21 cellular contexts compared by ENCODE assay signal in the genomic region with DNA sequence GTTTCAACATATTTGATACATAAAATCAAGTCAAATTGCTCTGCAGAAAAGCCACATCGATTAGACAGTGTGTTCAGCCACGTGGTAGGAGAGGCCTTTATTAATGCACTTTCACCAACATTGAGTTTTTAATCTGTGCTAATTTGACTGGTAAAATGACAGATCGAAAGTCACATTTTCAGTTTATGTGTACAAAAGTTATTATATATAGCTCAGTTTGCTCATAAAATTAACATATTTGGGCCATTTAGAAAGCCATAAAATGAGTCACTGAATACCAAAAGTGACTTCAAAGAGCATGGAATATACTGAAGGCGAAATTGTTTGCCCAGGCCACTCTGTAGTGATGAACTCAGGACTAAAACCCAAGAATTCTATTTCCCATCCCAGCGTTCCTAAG. TPM values are rescaled to one million over a fixed set of nuclear protein-coding genes. Genes with fewer than 3 reads are reported as not detected.
"Had no signal": no experiment of that assay in that cellular context is flagged by ENCODE, and none has a peak within 500 bp of the region (broad histone marks: within the 10 kb centered on the region; RNA-seq: fewer than 3 reads in every experiment).

No MANE protein-coding gene starts in this region.

- H3K27ac ChIP-seq: adrenal gland, breast epithelium, gastrocnemius medialis, heart left ventricle, left ventricle myocardium inferior, spleen, tibial nerve, uterus had no signal

- H3K36me3 ChIP-seq: adrenal gland, breast epithelium, gastrocnemius medialis, heart left ventricle, left ventricle myocardium inferior, spleen, tibial nerve, uterus had no signal

- ATAC-seq: activated naive CD4-positive, alpha-beta T cell treated with anti-CD3 and anti-CD28 coated beads, Interleukin-2, amount 50 U/mL, for 72 hours; activated T-cell treated with anti-CD3 and anti-CD28 coated beads, Interleukin-2, amount 50 U/mL, for 72 hours; gastrocnemius medialis; heart left ventricle had no signal

- H3K4me3 ChIP-seq: adrenal gland, breast epithelium, gastrocnemius medialis, heart left ventricle, left ventricle myocardium inferior, spleen, tibial nerve, uterus had no signal

- DNase-seq: activated gamma-delta T cell; activated T-cell treated with anti-CD3 and anti-CD28 coated beads, Interleukin-2, amount 50 U/mL, for 72 hours; adrenal gland; effector CD4-positive, alpha-beta T cell; gastrocnemius medialis; heart left ventricle; kidney; left ventricle myocardium inferior; mammary epithelial cell; occipital lobe; posterior cingulate gyrus; retina; spleen; stimulated activated CD4-positive, alpha-beta T cell treated with anti-CD3 and anti-CD28 coated beads, Interleukin-4, amount 100 ng/mL, for 4 hours; stimulated activated naive CD4-positive, alpha-beta T cell; T1000; uterus had no signal

- H3K9me3 ChIP-seq: adrenal gland, gastrocnemius medialis, uterus had no signal

- H3K27me3 ChIP-seq: adrenal gland, breast epithelium, gastrocnemius medialis, heart left ventricle, spleen, tibial nerve, uterus had no signal

- H3K4me1 ChIP-seq: adrenal gland, breast epithelium, gastrocnemius medialis, heart left ventricle, left ventricle myocardium inferior, tibial nerve, uterus had no signal

RNA-seq across cellular contexts. Expression of a gene that starts 26.1 kb away (rescaled TPM):
- total RNA-seq: adrenal gland, astrocyte, gastrocnemius medialis, heart left ventricle, left ventricle myocardium inferior, mammary epithelial cell had no signal
